In the genomic region with DNA sequence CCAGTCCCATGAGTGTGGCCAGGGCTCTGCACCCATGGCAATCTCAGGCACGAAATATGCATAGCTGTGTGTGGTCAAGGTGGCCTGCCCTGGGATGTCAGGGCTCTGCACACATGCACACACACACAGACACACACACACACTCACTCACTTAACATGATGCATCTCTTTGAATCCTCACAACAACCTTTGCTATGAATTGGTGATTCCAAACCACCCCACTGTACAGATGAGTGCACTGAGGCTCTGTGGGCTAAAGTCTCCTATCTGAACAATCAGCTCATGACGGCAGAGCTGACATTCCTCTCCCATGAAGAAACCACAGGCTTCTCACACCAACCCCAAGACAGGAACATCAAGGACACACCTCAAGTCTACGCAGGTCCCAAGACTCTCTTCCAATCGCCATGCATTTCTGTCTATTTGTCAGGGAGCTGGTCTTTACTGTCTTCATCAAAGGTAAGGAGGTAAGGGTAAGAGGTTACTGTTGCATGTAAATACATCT, we compare ENCODE assay signal across 22 cellular contexts.
"Had no signal": no experiment of that assay in that cellular context is flagged by ENCODE, and none has a peak within 500 bp of the region (broad histone marks: within the 10 kb centered on the region; RNA-seq: fewer than 3 reads in every experiment).

No MANE protein-coding gene starts in this region.

- H3K27me3 Mint-ChIP-seq: activated naive CD8-positive, alpha-beta T cell; central memory CD8-positive, alpha-beta T cell had no signal

- H3K27me3 ChIP-seq: body of pancreas, gastroesophageal sphincter, heart left ventricle, ovary had no signal

- H3K27ac Mint-ChIP-seq: T-cell had no signal

- H3K9me3 ChIP-seq: body of pancreas, gastroesophageal sphincter, heart left ventricle, left ventricle myocardium inferior, ovary, psoas muscle, thoracic aorta had no signal

- H3K36me3 Mint-ChIP-seq: activated naive CD8-positive, alpha-beta T cell; T-cell had no signal

- H3K4me3 ChIP-seq: body of pancreas, coronary artery, gastroesophageal sphincter, heart left ventricle, left ventricle myocardium inferior, ovary, psoas muscle, skin epidermis, thoracic aorta had no signal

- H3K4me1 ChIP-seq: body of pancreas, gastroesophageal sphincter, psoas muscle had no signal

- H3K4me3 Mint-ChIP-seq: activated naive CD8-positive, alpha-beta T cell; activated T-cell treated with anti-CD3 and anti-CD28 coated beads, Interleukin-2, amount 50 U/mL, for 4 hours; central memory CD8-positive, alpha-beta T cell; T-cell had no signal

- ATAC-seq: body of pancreas, esophagus mucosa, gastroesophageal sphincter, psoas muscle, T-cell had no signal

- H3K36me3 ChIP-seq: gastroesophageal sphincter, heart left ventricle, left ventricle myocardium inferior, ovary, thoracic aorta had no signal

- DNase-seq: activated CD4-positive, alpha-beta T cell treated with anti-CD3 and anti-CD28 coated beads, Interleukin-2, amount 50 U/mL, for 1 hour; activated CD4-positive, CD25-positive, alpha-beta regulatory T cell; activated CD8-positive, alpha-beta memory T cell treated with anti-CD3 and anti-CD28 coated beads, Interleukin-2, amount 50 U/mL, for 4 hours; activated gamma-delta T cell treated with Interleukin-2 at 50 U/mL for 16 hours; activated T-cell treated with anti-CD3 and anti-CD28 coated beads, Interleukin-2, amount 50 U/mL, for 4 hours; body of pancreas; heart left ventricle; kidney glomerular epithelial cell; left ventricle myocardium inferior; ovary; psoas muscle; right cardiac atrium; stimulated activated CD4-positive, alpha-beta T cell treated with anti-CD3 and anti-CD28 coated beads, Interleukin-2, amount 100 ng/mL, for 48 hours; T-cell; T1000 had no signal

- H3K9me3 Mint-ChIP-seq: activated T-cell treated with anti-CD3 and anti-CD28 coated beads, Interleukin-2, amount 50 U/mL, for 4 hours; central memory CD8-positive, alpha-beta T cell; T-cell had no signal

- H3K27ac ChIP-seq: body of pancreas, coronary artery, gastroesophageal sphincter, heart left ventricle, left ventricle myocardium inferior, ovary, psoas muscle, skin epidermis, thoracic aorta had no signal
